In genomic region chr22:40401981-40402406, GRCh38 we compare ENCODE assay signal across 1 cellular context.
TF ChIP-seq lines count a peak whose summit lies in the region.

No MANE protein-coding gene starts in this region.

TF ChIP-seq in GM12878, 131 proteins besides CTCF, POLR2A, EP300 and RAD21:
- TF ChIP-seq HCFC1 (IDR thresholded peaks at IDR 0.05; ENCODE audit: low read length) (no peak), SPI1 (IDR thresholded peaks at IDR 0.05; ENCODE audit: borderline replicate concordance, insufficient read depth, low read depth, low read length) (peak; percentile 40; the same call in 1 of the 2 replicates)
